In the genomic region with DNA sequence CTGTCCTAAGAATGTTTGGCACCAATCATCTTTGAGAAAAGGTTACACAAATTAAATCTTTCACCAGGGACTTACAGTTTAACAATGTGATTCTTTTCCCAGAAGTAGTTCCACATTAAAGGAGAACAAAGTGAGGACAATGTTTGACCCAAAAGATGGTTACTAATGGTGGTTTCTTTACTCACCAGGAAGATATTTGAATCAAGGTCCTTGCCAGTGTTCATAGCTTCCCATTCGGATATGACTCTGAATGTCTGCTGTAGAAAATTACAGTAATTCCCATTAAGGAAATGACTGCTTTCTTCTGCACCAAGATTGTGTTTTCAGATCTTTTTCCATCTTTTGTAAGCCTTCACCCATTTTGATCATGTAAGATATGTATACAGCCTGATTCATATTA, we compare ENCODE assay signal across 14 cellular contexts.
DNase-seq lines count a peak whose midpoint lies in the region; ATAC-seq and TF ChIP-seq lines count a peak whose summit lies in the region.
"Had no signal": no experiment of that assay in that cellular context is flagged by ENCODE, and none has a peak within 500 bp of the region (broad histone marks: within the 10 kb centered on the region; RNA-seq: fewer than 3 reads in every experiment).

No MANE protein-coding gene starts in this region.

- POLR2A ChIA-PET in activated CD8-positive, alpha-beta T cell treated with anti-CD3 and anti-CD28 coated beads, Interleukin-2, amount 10 ng/mL, durations not matched to agents 7 days and 5 days (lab: Charles Lee), result no interaction called here

- CTCF ChIA-PET in activated CD8-positive, alpha-beta T cell treated with anti-CD3 and anti-CD28 coated beads, Interleukin-2, amount 10 ng/mL, durations not matched to agents 7 days and 5 days (lab: Charles Lee), result no interaction called here

- no peaks in the 10 kb centered on the region for H3K9me3 Mint-ChIP-seq in activated CD8-positive, alpha-beta T cell treated with anti-CD3 and anti-CD28 coated beads, Interleukin-2, amount 10 ng/mL, durations not matched to agents 7 days and 5 days (ENCODE audit: insufficient read depth)
- H3K9me3 Mint-ChIP-seq: activated T-helper 2 cell treated with anti-CD3 and anti-CD28 coated beads, Interferon-gamma antibody, Interleukin-2, Interleukin-4, amounts not matched to agents 10 μg/mL and 5 μg/mL and 100 μg/mL, durations not matched to agents 14 hours and 24 hours and 36 hours; stimulated activated naive CD8-positive, alpha-beta T cell treated with anti-CD3 and anti-CD28 coated beads, Interleukin-15, amount 100 ng/mL, for 72 hours had no signal

- no peaks in the 10 kb centered on the region for H3K36me3 Mint-ChIP-seq in activated CD8-positive, alpha-beta T cell treated with anti-CD3 and anti-CD28 coated beads, Interleukin-2, amount 10 ng/mL, durations not matched to agents 7 days and 5 days (ENCODE audit: low read depth)

- no peaks in the 10 kb centered on the region for H3K4me1 Mint-ChIP-seq in activated CD8-positive, alpha-beta T cell treated with anti-CD3 and anti-CD28 coated beads, Interleukin-2, amount 10 ng/mL, durations not matched to agents 7 days and 5 days (ENCODE audit: low read depth)
- H3K4me1 Mint-ChIP-seq: stimulated activated naive CD8-positive, alpha-beta T cell treated with anti-CD3 and anti-CD28 coated beads, Interleukin-15, amount 100 ng/mL, for 72 hours had no signal

- DNase-seq in AG10803 (ENCODE audit: low read depth), result peak; percentile 87
- DNase-seq in HS-5 (ENCODE audit: low read depth), result peak; percentile 63
- DNase-seq in brain microvascular endothelial cell, result no peak
- peak; percentile 74 for DNase-seq in iris pigment epithelial cell (ENCODE audit: low read depth)
- no peak for DNase-seq in retina
- no peak for DNase-seq in activated CD8-positive, alpha-beta T cell treated with anti-CD3 and anti-CD28 coated beads, Interleukin-2, amount 10 ng/mL, durations not matched to agents 7 days and 5 days
- no peak for DNase-seq in T-helper 1 cell
- DNase-seq: activated CD4-positive, CD25-positive, alpha-beta regulatory T cell treated with anti-CD3 and anti-CD28 coated beads, Interleukin-2, amount 50 U/mL, for 72 hours; NCI-H1105 treated with DMSO at 0.1 percent for 48 hours; NCI-H2107; right cardiac atrium; stimulated activated naive CD8-positive, alpha-beta T cell treated with anti-CD3 and anti-CD28 coated beads, Interleukin-15, amount 100 ng/mL, for 72 hours had no signal

- H3K36me3 ChIP-seq in brain microvascular endothelial cell (replicated peaks), result no peaks in the 10 kb centered on the region

- no peak overlapping the region for H3K4me3 Mint-ChIP-seq in activated CD8-positive, alpha-beta T cell treated with anti-CD3 and anti-CD28 coated beads, Interleukin-2, amount 10 ng/mL, durations not matched to agents 7 days and 5 days
- H3K4me3 Mint-ChIP-seq: stimulated activated naive CD8-positive, alpha-beta T cell treated with anti-CD3 and anti-CD28 coated beads, Interleukin-15, amount 100 ng/mL, for 72 hours had no signal

- H3K27me3 Mint-ChIP-seq in activated CD8-positive, alpha-beta T cell treated with anti-CD3 and anti-CD28 coated beads, Interleukin-2, amount 10 ng/mL, durations not matched to agents 7 days and 5 days (ENCODE audit: low read depth), result no peaks in the 10 kb centered on the region
- H3K27me3 Mint-ChIP-seq: stimulated activated naive CD8-positive, alpha-beta T cell treated with anti-CD3 and anti-CD28 coated beads, Interleukin-15, amount 100 ng/mL, for 72 hours had no signal

- H3K4me3 ChIP-seq in AG10803 (ENCODE audit: low read length), result no peak overlapping the region
- H3K4me3 ChIP-seq in brain microvascular endothelial cell (ENCODE audit: low read depth, low read length), result no peak overlapping the region

- no peaks in the 10 kb centered on the region for H3K27me3 ChIP-seq in brain microvascular endothelial cell (replicated peaks)

- TF ChIP-seq CTCF in AG10803 (conservative IDR thresholded peaks at IDR 0.05; ENCODE audit: low read length) (no peak), brain microvascular endothelial cell (IDR thresholded peaks at IDR 0.05; ENCODE audit: low read depth, low read length, missing control alignments) (no peak)

- no peak overlapping the region for H3K27ac Mint-ChIP-seq in activated CD8-positive, alpha-beta T cell treated with anti-CD3 and anti-CD28 coated beads, Interleukin-2, amount 10 ng/mL, durations not matched to agents 7 days and 5 days
- H3K27ac Mint-ChIP-seq: activated T-helper 2 cell treated with anti-CD3 and anti-CD28 coated beads, Interferon-gamma antibody, Interleukin-2, Interleukin-4, amounts not matched to agents 10 μg/mL and 5 μg/mL and 100 μg/mL, durations not matched to agents 14 hours and 24 hours and 36 hours; stimulated activated naive CD8-positive, alpha-beta T cell treated with anti-CD3 and anti-CD28 coated beads, Interleukin-15, amount 100 ng/mL, for 72 hours had no signal

- in situ Hi-C loops in brain microvascular endothelial cell (cut with HindIII; ENCODE audit: low pct_ligation_motif_present, low sequenced_read_pairs), result no loop called here

- ATAC-seq in activated CD8-positive, alpha-beta T cell treated with anti-CD3 and anti-CD28 coated beads, Interleukin-2, amount 10 ng/mL, durations not matched to agents 7 days and 5 days, result no peak
- ATAC-seq in GM18520 (IDR thresholded peaks at IDR 0.05; ENCODE audit: unreplicated experiment), result no peak
- ATAC-seq: right cardiac atrium; stimulated activated naive CD8-positive, alpha-beta T cell treated with anti-CD3 and anti-CD28 coated beads, Interleukin-15, amount 100 ng/mL, for 72 hours had no signal

- peak overlapping the region; percentile 3 for H3K27ac ChIP-seq in brain microvascular endothelial cell

Comparison
In these comparisons a context has a peak if more than half of its experiments do, and no peak if none do; other contexts are left out.
1. DNase-seq: peak in AG10803 (single experiment), HS-5 (single experiment) and iris pigment epithelial cell (single experiment); none in brain microvascular endothelial cell (single experiment), retina (single experiment), activated CD8-positive, alpha-beta T cell treated with anti-CD3 and anti-CD28 coated beads, Interleukin-2, amount 10 ng/mL, durations not matched to agents 7 days and 5 days (single experiment) and T-helper 1 cell (0 of 5).